28 cellular contexts compared by ENCODE assay signal in genomic region chr2:6167592-6168138, GRCh38.
"Had no signal": no experiment of that assay in that cellular context is flagged by ENCODE, and none has a peak within 500 bp of the region (broad histone marks: within the 10 kb centered on the region; RNA-seq: fewer than 3 reads in every experiment).

No MANE protein-coding gene starts in this region.

- H3K27me3 ChIP-seq: cardiac muscle cell, Peyer's patch, SJCRH30 had no signal

- ATAC-seq: activated CD8-positive, alpha-beta memory T cell treated with anti-CD3 and anti-CD28 coated beads, Interleukin-2, amount 10 ng/mL, durations not matched to agents 7 days and 5 days; PC-3 had no signal

- H3K9me3 ChIP-seq: Peyer's patch, SJCRH30 had no signal

- H3K36me3 ChIP-seq: cardiac muscle cell, Peyer's patch, SJCRH30 had no signal

- H3K4me2 ChIP-seq: KMS-11 had no signal

- H3K4me1 ChIP-seq: Peyer's patch, SJCRH30 had no signal

- H3K9ac ChIP-seq: KMS-11 had no signal

- H3K4me3 ChIP-seq: cardiac muscle cell, Peyer's patch, SJCRH30, SK-N-MC had no signal

- H3K27ac ChIP-seq: cardiac muscle cell, KMS-11, Peyer's patch, SJCRH30, SK-N-MC had no signal

- DNase-seq: activated CD4-positive, alpha-beta memory T cell treated with anti-CD3 and anti-CD28 coated beads for 36 hours; activated CD4-positive, alpha-beta T cell treated with anti-CD3 and anti-CD28 coated beads, Interleukin-2, amount 10 ng/mL, durations not matched to agents 24 days and 14 days; activated CD8-positive, alpha-beta memory T cell treated with anti-CD3 and anti-CD28 coated beads for 24 hours; activated CD8-positive, alpha-beta memory T cell treated with anti-CD3 and anti-CD28 coated beads, Interleukin-2, amount 10 ng/mL, durations not matched to agents 7 days and 5 days; activated CD8-positive, alpha-beta memory T cell treated with anti-CD3 and anti-CD28 coated beads, Interleukin-2, amount 50 U/mL, for 48 hours; activated effector memory CD4-positive, alpha-beta T cell treated with Interleukin-2 at 50 U/mL for 16 hours; activated naive CD4-positive, alpha-beta T cell treated with anti-CD3 and anti-CD28 coated beads, Interleukin-2, amount 10 ng/mL, durations not matched to agents 7 days and 5 days; activated naive CD8-positive, alpha-beta T cell treated with anti-CD3 and anti-CD28 coated beads for 36 hours; activated T-cell treated with anti-CD3 and anti-CD28 coated beads, Interleukin-2, amount 50 U/mL, for 48 hours; amniotic stem cell; aorta; MM.1S; MV-4-11; NCI-H1092; NCI-H1436 treated with DMSO at 0.1 percent for 48 hours; NCI-H187 treated with DMSO at 0.1 percent for 48 hours; NCI-H345; NCI-H524 treated with DMSO at 0.1 percent for 48 hours; NCI-H82; NK-92 treated with Interleukin-12 subunit alpha and Interleukin-12 subunit beta, amount 100 ng/mL, for 24 hours; PC-3; Peyer's patch; RPMI8226; SJCRH30; T1000 had no signal
